8 cellular contexts compared by ENCODE assay signal in the genomic region with DNA sequence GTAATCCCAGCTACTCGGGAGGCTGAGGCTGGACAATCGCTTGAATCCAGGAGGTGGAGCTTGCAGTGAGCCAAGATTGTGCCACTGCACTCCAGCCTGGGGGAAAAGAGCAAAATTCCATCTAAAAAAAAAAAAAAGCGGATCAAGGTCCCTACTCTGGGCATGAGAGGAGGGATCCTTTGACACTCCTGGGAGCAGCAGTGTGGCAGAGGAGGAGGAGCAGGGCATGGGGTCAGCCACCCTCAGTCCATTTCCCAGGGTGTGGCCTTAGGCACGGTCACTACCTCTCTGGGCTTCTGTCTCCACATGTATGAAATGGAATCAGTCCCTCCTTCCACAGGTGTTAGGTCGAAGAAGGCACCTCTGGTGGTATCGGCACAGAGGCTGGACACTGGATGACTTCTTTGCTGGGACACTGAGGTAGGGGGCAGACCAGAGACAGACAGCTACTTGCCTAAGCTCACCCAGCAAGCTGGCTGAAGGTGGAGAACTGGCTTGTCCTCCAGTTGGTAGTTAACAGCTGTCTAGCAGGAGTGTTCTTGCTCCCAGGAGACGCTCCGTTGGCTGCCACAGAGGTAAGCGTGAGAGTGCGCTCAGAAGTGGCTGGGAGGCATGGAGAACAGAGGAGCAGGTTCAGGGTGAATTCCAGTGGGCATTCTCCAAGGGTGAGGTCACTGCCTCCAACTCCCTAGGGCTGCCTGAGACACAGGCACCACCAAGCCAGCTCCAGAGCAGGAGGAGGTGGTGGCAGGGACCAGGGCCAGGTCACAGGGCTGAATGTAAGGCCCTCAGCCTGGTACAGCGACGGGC. TPM values are rescaled to one million over a fixed set of nuclear protein-coding genes. Genes with fewer than 3 reads are reported as not detected.
DNase-seq lines count a peak whose midpoint lies in the region; ATAC-seq and TF ChIP-seq lines count a peak whose summit lies in the region.

No MANE protein-coding gene starts in this region.

- peak overlapping the region; percentile 72 for H3K27ac ChIP-seq in PC-9
- H3K27ac ChIP-seq in Peyer's patch, result peak overlapping the region in 2 of 4 donors; percentile 48 to 80

- DNase-seq in EL, result peak; percentile 98
- DNase-seq in PC-9, result peak; percentile 96 to 99
- DNase-seq in fibroblast of villous mesenchyme (ENCODE audit: low read depth), result peak; percentile 61
- peak; percentile 97 for DNase-seq in renal cortical epithelial cell (ENCODE audit: low read depth)
- DNase-seq in stimulated activated CD4-positive, alpha-beta T cell treated with anti-CD3 and anti-CD28 coated beads, Interleukin-12 subunit alpha, Interleukin-12 subunit beta, amount 100 ng/mL, for 4 hours, result no peak
- no peak for DNase-seq in Peyer's patch

- no peaks in the 10 kb centered on the region for H4K20me1 ChIP-seq in PC-9 (ENCODE audit: insufficient read depth)

- POLR2A ChIA-PET in PC-9 (lab: Charles Lee; ENCODE audit: unreplicated experiment), result interaction anchor here (0.6 to 1.2 kb wide), 8 partner anchors 10 to 875 kb away, joined by 3 to 7 read pairs (median 4); a partner anchor contains a TSS

- H3K36me3 ChIP-seq in PC-9 (ENCODE audit: low read depth), result no peaks in the 10 kb centered on the region
- peaks cover 0 to 3% (median 0%) of the 10 kb centered on the region in 3 donors for H3K36me3 ChIP-seq in Peyer's patch

- H3K27me3 ChIP-seq in PC-9 (ENCODE audit: insufficient read depth, low read depth) (no peaks in the 10 kb centered on the region), Peyer's patch (no peaks in the 10 kb centered on the region)

- no peaks in the 10 kb centered on the region for H3K9me2 ChIP-seq in PC-9 (ENCODE audit: insufficient read depth)

- H3K4me1 ChIP-seq in PC-9 (replicated peaks; ENCODE audit: insufficient read depth), result peaks cover 91% of the 10 kb centered on the region
- H3K4me1 ChIP-seq in Peyer's patch, result peaks cover 0 to 32% (median 0%) of the 10 kb centered on the region in 4 donors

- TF ChIP-seq CTCF in PC-9 (conservative IDR thresholded peaks at IDR 0.05) (no peak), fibroblast of villous mesenchyme (IDR thresholded peaks at IDR 0.05; ENCODE audit: insufficient read depth, low read depth, low read length) (no peak), Peyer's patch (IDR thresholded peaks at IDR 0.05) (no peak)

- TSS peak; percentile 16 for BruUV-seq in PC-9 (replicated peaks; lab: Mats Ljungman, UMichigan)

- no peak for ATAC-seq in GM18511 (IDR thresholded peaks at IDR 0.05; ENCODE audit: unreplicated experiment)
- ATAC-seq in HG02885 (IDR thresholded peaks at IDR 0.05; ENCODE audit: poor library complexity, unreplicated experiment), result no peak

- H3K4me3 ChIP-seq in PC-9 (no peak overlapping the region), fibroblast of villous mesenchyme (ENCODE audit: low read depth, low read length) (no peak overlapping the region), Peyer's patch (no peak overlapping the region)

- no peak for TF ChIP-seq POLR2A in Peyer's patch (IDR thresholded peaks at IDR 0.05)

- H3K4me2 ChIP-seq in PC-9, result peak overlapping the region; percentile 63

- no peaks in the 10 kb centered on the region for H3K9me3 ChIP-seq in PC-9 (ENCODE audit: insufficient read depth, low read depth)
- H3K9me3 ChIP-seq in Peyer's patch, result no peaks in the 10 kb centered on the region

- H3K79me2 ChIP-seq in PC-9 (ENCODE audit: low read depth), result peaks cover 4% of the 10 kb centered on the region; the same call in 1 of the 2 replicates

- peaks cover 46% of the 10 kb centered on the region for H3F3A ChIP-seq in PC-9 (ENCODE audit: insufficient read depth, low read depth)

- CTCF ChIA-PET in PC-9 (lab: Charles Lee), result no interaction called here

- intact Hi-C loops in PC-9 (cut with micrococcal nuclease; ENCODE audit: unreplicated experiment), result loop anchor here (1.0 kb wide), 1 partner anchor 52 kb away; no protein-coding TSS in a partner anchor

- no peak overlapping the region for H2AFZ ChIP-seq in PC-9

RNA-seq across cellular contexts. Expression of a gene that starts 19.6 kb away (rescaled TPM):
- total RNA-seq in PC-9 (2021) (89.0 and 95.1 TPM in 2 replicates), fibroblast of villous mesenchyme (14.7 and 18.4 TPM in 2 replicates), renal cortical epithelial cell (14.8 and 30.1 TPM in 2 replicates), Peyer's patch (100 to 1,000 TPM in 1 of 4 donors, 10 to 100 TPM in 3; 75.7 to 116 (median 92.9) TPM)

RNA-seq across cellular contexts. Expression of a gene that starts 45.0 kb away (rescaled TPM):
- 42.1 and 42.4 TPM in 2 replicates for total RNA-seq in PC-9 (2021)
- total RNA-seq in fibroblast of villous mesenchyme, result 9.7 and 10.4 TPM in 2 replicates
- total RNA-seq in renal cortical epithelial cell, result 1.7 and 8.0 TPM in 2 replicates
- 10 to 100 TPM in 1 of 4 donors, 1 to 10 TPM in 3; 2.8 to 16.5 (median 4.1) TPM for total RNA-seq in Peyer's patch

Comparison
In these comparisons a context has a peak if more than half of its experiments do, and no peak if none do; other contexts are left out.
1. DNase-seq: peak in EL (single experiment), PC-9 (2 of 2), fibroblast of villous mesenchyme (single experiment) and renal cortical epithelial cell (single experiment); none in stimulated activated CD4-positive, alpha-beta T cell treated with anti-CD3 and anti-CD28 coated beads, Interleukin-12 subunit alpha, Interleukin-12 subunit beta, amount 100 ng/mL, for 4 hours (single experiment) and Peyer's patch (0 of 3).